ENCODE assay signal across 8 cellular contexts in genomic region chr1:151510614-151510956, GRCh38. TPM values are rescaled to one million over a fixed set of nuclear protein-coding genes. Genes with fewer than 3 reads are reported as not detected.
DNase-seq lines count a peak whose midpoint lies in the region; ATAC-seq and TF ChIP-seq lines count a peak whose summit lies in the region.

No MANE protein-coding gene starts in this region.

- H3K4me3 ChIP-seq in AG04449 (ENCODE audit: low read depth, low read length): peak overlapping the region; percentile 54
- H3K4me3 ChIP-seq in IMR-90 (ENCODE audit: insufficient read depth, low read depth, low read length): peak overlapping the region; percentile 54
- H3K4me3 ChIP-seq in choroid plexus epithelial cell (ENCODE audit: low read depth, low read length): peak overlapping the region; percentile 49

- H2BK5ac ChIP-seq in IMR-90 (ENCODE audit: low read depth, low read length, poor library complexity, severe bottlenecking): no peak overlapping the region

- no peak overlapping the region for H2BK15ac ChIP-seq in IMR-90 (ENCODE audit: low read depth, low read length)

- no peak overlapping the region for H3K27ac ChIP-seq in IMR-90 (ENCODE audit: insufficient read depth, low read length)

- H2BK120ac ChIP-seq in IMR-90 (ENCODE audit: low read depth, low read length): no peak overlapping the region

- no peak for TF ChIP-seq CTCF in AG04449 (IDR thresholded peaks at IDR 0.05; ENCODE audit: insufficient read depth, low read length, missing control alignments)
- TF ChIP-seq CTCF in IMR-90 (conservative IDR thresholded peaks at IDR 0.05; ENCODE audit: low read depth, low read length): no peak
- TF ChIP-seq CTCF in choroid plexus epithelial cell (conservative IDR thresholded peaks at IDR 0.05; ENCODE audit: low read depth, low read length): no peak

- 3% methylated on average over 6 of the region's 10 CpGs; no CpG with 5 or more reads in 1 of the 2 experiments for WGBS in IMR-90 (ENCODE audit: extremely low coverage in 2 of 2, insufficient read length in 1 of 2), 2 experiments

- H3K9me3 ChIP-seq in IMR-90 (ENCODE audit: control insufficient read depth, insufficient read depth, low read length): no peaks in the 10 kb centered on the region

- CTCF ChIA-PET in AG04449 (lab: Yijun Ruan, JAX) (interaction anchor here (1.0 to 1.6 kb wide), 4 partner anchors 10 to 247 kb away, joined by 3 to 4 read pairs (median 3); no protein-coding TSS in a partner anchor), IMR-90 (lab: Yijun Ruan, JAX) (interaction anchor here (1.2 kb wide), 1 partner anchor 10 kb away, joined by 4 read pairs; no protein-coding TSS in a partner anchor)

- POLR2A ChIA-PET in AG04449 (lab: Yijun Ruan, JAX): interaction anchor here (0.6 kb wide), 1 partner anchor 490 kb away, joined by 3 read pairs; no protein-coding TSS in a partner anchor
- POLR2A ChIA-PET in IMR-90 (lab: Charles Lee; ENCODE audit: unreplicated experiment): interaction anchor here (0.6 kb wide), 1 partner anchor 9 kb away, joined by 6 read pairs; no protein-coding TSS in a partner anchor

- peak overlapping the region; percentile 44 to 93 (median 80) for H3K27ac Mint-ChIP-seq in naive B cell

- no peak overlapping the region for H2AK5ac ChIP-seq in IMR-90 (ENCODE audit: low read depth, low read length)

- no peak overlapping the region for H4K91ac ChIP-seq in IMR-90 (ENCODE audit: insufficient read depth, low read depth, low read length)

- no peak overlapping the region for H2AK9ac ChIP-seq in IMR-90 (replicated peaks; ENCODE audit: low read depth, low read length, poor library complexity)

- H4K20me1 ChIP-seq in IMR-90 (ENCODE audit: insufficient read depth, low read length): no peaks in the 10 kb centered on the region

- intact Hi-C loops in IMR-90 (cut with micrococcal nuclease): loop anchor here (5.0 kb wide), 1 partner anchor 38 kb away; no protein-coding TSS in a partner anchor

- no peaks in the 10 kb centered on the region for H3K79me1 ChIP-seq in IMR-90 (ENCODE audit: low read depth in 1 of 2, low read length in 2 of 2)

- peaks cover 4 to 29% (median 4%) of the 10 kb centered on the region in 3 donors for H3K4me1 Mint-ChIP-seq in naive B cell

- in situ Hi-C loops in IMR-90 (cut with MboI; ENCODE audit: low sequenced_read_pairs): no loop called here

- H3K4ac ChIP-seq in IMR-90 (ENCODE audit: low read depth, low read length): 0 out of 2 replicates have a peak overlapping the region, but pooled peaks have one; percentile 2

- 0 out of 2 replicates have a peak overlapping the region, but pooled peaks have one; percentile 29 for H3K23ac ChIP-seq in IMR-90 (ENCODE audit: low read depth, low read length)

- TF ChIP-seq POLR2A in IMR-90 (IDR thresholded peaks at IDR 0.05; ENCODE audit: low read depth, low read length): no peak

- H3K4me3 Mint-ChIP-seq in naive B cell: peak overlapping the region; percentile 89 to 98 (median 96)

- no peaks in the 10 kb centered on the region for H3K36me3 ChIP-seq in IMR-90 (ENCODE audit: control insufficient read depth, insufficient read depth, low read length)

- BruUV-seq in IMR-90 (replicated peaks; lab: Mats Ljungman, UMichigan): no TSS peak

- no peaks in the 10 kb centered on the region for H3K27me3 Mint-ChIP-seq in naive B cell

- TF ChIP-seq RAD21 in IMR-90 (IDR thresholded peaks at IDR 0.05; ENCODE audit: low read length): no peak

- peaks cover 4% of the 10 kb centered on the region for H3K4me1 ChIP-seq in IMR-90 (ENCODE audit: control insufficient read depth, insufficient read depth, low read length)

- H2AFZ ChIP-seq in IMR-90 (replicated peaks; ENCODE audit: low read length, poor library complexity): peak overlapping the region; percentile 92

- dilution Hi-C loops in IMR-90 (cut with HindIII; ENCODE audit: low sequenced_read_pairs, unreplicated experiment): no loop called here

- no peak overlapping the region for H2BK20ac ChIP-seq in IMR-90 (ENCODE audit: low read depth, low read length)

- DNase-seq in AG04449 (ENCODE audit: low read depth, low spot score): no peak
- DNase-seq in IMR-90: no peak
- DNase-seq in choroid plexus epithelial cell (ENCODE audit: low read depth): no peak
- DNase-seq in naive B cell: no peak
- DNase-seq in NCI-H69 (lab: John Stamatoyannopoulos, UW): no peak
- DNase-seq in NCI-H2171 treated with DMSO at 0.1 percent for 48 hours (lab: John Stamatoyannopoulos, UW): no peak
- DNase-seq in NCI-H2227 treated with DMSO at 0.1 percent for 48 hours (lab: John Stamatoyannopoulos, UW): no peak

- peaks cover 33% of the 10 kb centered on the region for H3K27me3 ChIP-seq in IMR-90 (ENCODE audit: control insufficient read depth, insufficient read depth, low read length)

- peak overlapping the region in 1 of 2 experiments; percentile 25; a peak in 2 of 4 replicates for H4K8ac ChIP-seq in IMR-90 (ENCODE audit: low read depth in 2 of 2, low read length in 2 of 2)

- no peak overlapping the region for H4K5ac ChIP-seq in IMR-90 (ENCODE audit: low read depth, low read length)

- H3K56ac ChIP-seq in IMR-90 (ENCODE audit: extremely low read depth, insufficient read depth, low read length): peak overlapping the region; percentile 47; the same call in 1 of the 2 replicates

- H3K4me2 ChIP-seq in IMR-90 (ENCODE audit: low read depth, low read length): peak overlapping the region; percentile 46

- ATAC-seq in IMR-90 (ENCODE audit: low read depth): no peak
- no peak for ATAC-seq in naive B cell (ENCODE audit: low read depth in 2 of 2)
- ATAC-seq in HG02588 (IDR thresholded peaks at IDR 0.05; ENCODE audit: unreplicated experiment): no peak

- H3K9ac ChIP-seq in IMR-90 (ENCODE audit: low read depth, low read length): peak overlapping the region; percentile 12; the same call in 1 of the 2 replicates

- peak overlapping the region; percentile 7; the same call in 1 of the 2 replicates for H3K14ac ChIP-seq in IMR-90 (replicated peaks; ENCODE audit: low read depth, low read length)

- H3K36me3 Mint-ChIP-seq in naive B cell: no peaks in the 10 kb centered on the region

- H3K9me1 ChIP-seq in IMR-90 (ENCODE audit: insufficient read depth, low read length): 0 out of 2 replicates have a peak, but pooled peaks cover 3% of the 10 kb centered on the region

- H3K9me3 Mint-ChIP-seq in naive B cell: no peaks in the 10 kb centered on the region

- no peak overlapping the region for H3K18ac ChIP-seq in IMR-90 (ENCODE audit: low read depth, low read length)

TF ChIP-seq in IMR-90, 13 proteins besides CTCF, POLR2A, EP300 and RAD21:
- TF ChIP-seq CHD1 (IDR thresholded peaks at IDR 0.05; ENCODE audit: low read depth, low read length) (no peak), RFX5 (IDR thresholded peaks at IDR 0.05; ENCODE audit: low read depth, low read length) (no peak), SMC3 (IDR thresholded peaks at IDR 0.05; ENCODE audit: low read depth, low read length) (no peak), MAFK (IDR thresholded peaks at IDR 0.05; ENCODE audit: low read depth, low read length) (no peak), MXI1 (IDR thresholded peaks at IDR 0.05; ENCODE audit: borderline replicate concordance, low read depth, low read length) (no peak), MAZ (IDR thresholded peaks at IDR 0.05; ENCODE audit: borderline replicate concordance, low read depth, low read length) (no peak), FOS (IDR thresholded peaks at IDR 0.05; ENCODE audit: low read depth, low read length) (no peak), RCOR1 (IDR thresholded peaks at IDR 0.05; ENCODE audit: insufficient replicate concordance, low read length) (no peak), BHLHE40 (IDR thresholded peaks at IDR 0.05; ENCODE audit: low read depth, low read length) (no peak)
TF ChIP-seq in IMR-90: peak in this region for 0.

RNA-seq across cellular contexts. Expression of gene CGN, which starts 0.6 kb away (rescaled TPM):
- total RNA-seq in IMR-90 (2012; rRNA removed): 0.28 and 0.36 TPM in 2 replicates
- polyA plus RNA-seq in IMR-90 (2012; rRNA removed) (0.34 and 0.36 TPM in 2 replicates), naive B cell (ENCODE audit: low read depth in 6 of 6) (under 1 TPM in 3 of 6 donors, not detected in 3; 0.07 to 0.43 (median 0.13) TPM)
- 0.10 and 0.20 TPM in 2 replicates for polyA plus RNA-seq in IMR-90 (2012; cell fraction: cytosol; rRNA removed)
- 0.84 and 1.3 TPM in 2 replicates for polyA plus RNA-seq in IMR-90 (2012; cell fraction: nucleus; rRNA removed; ENCODE audit: low replicate concordance)

RNA-seq across cellular contexts. Expression of gene TUFT1, which starts 29.5 kb away (rescaled TPM):
- 30.3 and 33.3 TPM in 2 replicates for total RNA-seq in IMR-90 (2012; rRNA removed)
- polyA plus RNA-seq in IMR-90 (2012; rRNA removed) (18.4 and 21.2 TPM in 2 replicates), naive B cell (ENCODE audit: low read depth in 6 of 6) (1 to 10 TPM in 4 of 6 donors, under 1 TPM in 1, not detected in 1; 0.43 to 1.6 (median 1.1) TPM)
- polyA plus RNA-seq in IMR-90 (2012; cell fraction: cytosol; rRNA removed): 9.3 and 11.8 TPM in 2 replicates
- 21.8 and 50.3 TPM in 2 replicates for polyA plus RNA-seq in IMR-90 (2012; cell fraction: nucleus; rRNA removed; ENCODE audit: low replicate concordance)

RNA-seq across cellular contexts. Expression of gene POGZ, which starts 51.3 kb away (rescaled TPM):
- total RNA-seq in IMR-90 (2012; rRNA removed): 15.0 and 20.8 TPM in 2 replicates
- polyA plus RNA-seq in IMR-90 (2012; rRNA removed): 27.4 and 33.5 TPM in 2 replicates
- polyA plus RNA-seq in IMR-90 (2012; cell fraction: cytosol; rRNA removed): 7.6 and 11.1 TPM in 2 replicates
- polyA plus RNA-seq in IMR-90 (2012; cell fraction: nucleus; rRNA removed; ENCODE audit: low replicate concordance): 108 and 190 TPM in 2 replicates
- 10 to 100 TPM in 1 of 6 donors, 1 to 10 TPM in 5; 2.5 to 15.0 (median 8.0) TPM for polyA plus RNA-seq in naive B cell (ENCODE audit: low read depth in 6 of 6)
